In the genomic region with DNA sequence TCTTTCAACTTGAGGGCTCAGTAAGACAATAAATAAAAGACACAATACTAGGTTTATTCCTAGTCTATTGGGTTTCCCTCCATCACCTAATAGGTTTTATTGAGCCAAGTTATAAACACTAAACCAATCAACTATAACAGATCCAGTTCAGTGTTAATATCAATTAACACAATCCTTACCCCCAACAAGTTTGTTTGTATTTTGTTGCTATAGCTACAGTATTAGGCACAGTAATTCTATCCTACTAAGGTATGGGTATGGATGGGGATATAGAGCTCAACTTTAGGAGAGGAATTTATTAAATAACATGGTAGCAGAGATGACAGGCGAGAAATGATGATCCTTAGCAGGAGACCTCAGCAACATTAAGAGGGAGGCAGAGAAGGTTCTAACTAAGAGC, we compare ENCODE assay signal across 14 cellular contexts. TPM values are rescaled to one million over a fixed set of nuclear protein-coding genes. Genes with fewer than 3 reads are reported as not detected.
A peak's percentile ranks its signal among the peaks of the same experiment; 100 is the strongest.
DNase-seq lines count a peak whose midpoint lies in the region; ATAC-seq and TF ChIP-seq lines count a peak whose summit lies in the region.
"Had no signal": no experiment of that assay in that cellular context is flagged by ENCODE, and none has a peak within 500 bp of the region (broad histone marks: within the 10 kb centered on the region; RNA-seq: fewer than 3 reads in every experiment).

No MANE protein-coding gene starts in this region.

- peak overlapping the region; percentile 69 to 90 (median 74) for H3K4me3 Mint-ChIP-seq in CD4-positive, CD25-positive, alpha-beta regulatory T cell
- H3K4me3 Mint-ChIP-seq in activated naive CD8-positive, alpha-beta T cell treated with anti-CD3 and anti-CD28 coated beads, Interleukin-2, amount 10 ng/mL, durations not matched to agents 7 days and 5 days, result peak overlapping the region; percentile 29
- peak overlapping the region; percentile 38 to 87 (median 68) for H3K4me3 Mint-ChIP-seq in naive B cell
- H3K4me3 Mint-ChIP-seq: activated naive CD4-positive, alpha-beta T cell treated with anti-CD3 and anti-CD28 coated beads for 36 hours had no signal

- H3K36me3 Mint-ChIP-seq in CD4-positive, CD25-positive, alpha-beta regulatory T cell, result peaks cover 25% of the 10 kb centered on the region
- H3K36me3 Mint-ChIP-seq in activated naive CD8-positive, alpha-beta T cell treated with anti-CD3 and anti-CD28 coated beads, Interleukin-2, amount 10 ng/mL, durations not matched to agents 7 days and 5 days, result peaks cover 33% of the 10 kb centered on the region
- peaks cover 0 to 8% of the 10 kb centered on the region in 2 donors for H3K36me3 Mint-ChIP-seq in naive B cell

- POLR2A ChIA-PET in HEK293 (lab: Yijun Ruan, JAX), result no interaction called here
- POLR2A ChIA-PET in activated naive CD8-positive, alpha-beta T cell treated with anti-CD3 and anti-CD28 coated beads, Interleukin-2, amount 10 ng/mL, durations not matched to agents 7 days and 5 days (lab: Charles Lee), result interaction anchor here (1.1 to 1.4 kb wide), 2 partner anchors 13 to 16 kb away, joined by 3 to 8 read pairs; a partner anchor contains a TSS

- H3K9me3 ChIP-seq in CD4-positive, CD25-positive, alpha-beta regulatory T cell (ENCODE audit: control insufficient read depth in 2 of 2, low read length in 2 of 2), result no peaks in the 10 kb centered on the region
- H3K9me3 ChIP-seq in HEK293 (ENCODE audit: control insufficient read depth, insufficient read depth, low read depth, low read length) (no peaks in the 10 kb centered on the region), body of pancreas (no peaks in the 10 kb centered on the region)

- ATAC-seq in CD4-positive, CD25-positive, alpha-beta regulatory T cell (ENCODE audit: low read depth in 2 of 2), result no peak
- ATAC-seq in activated naive CD8-positive, alpha-beta T cell treated with anti-CD3 and anti-CD28 coated beads, Interleukin-2, amount 10 ng/mL, durations not matched to agents 7 days and 5 days (ENCODE audit: low read depth), result no peak
- ATAC-seq in naive B cell (ENCODE audit: low read depth in 2 of 2), result no peak
- ATAC-seq in HG03139 (IDR thresholded peaks at IDR 0.05; ENCODE audit: unreplicated experiment), result no peak
- ATAC-seq in GM21423 (IDR thresholded peaks at IDR 0.05; ENCODE audit: unreplicated experiment), result no peak
- no peak for ATAC-seq in body of pancreas
- ATAC-seq: right cardiac atrium had no signal

- TF ChIP-seq POLR2A in body of pancreas (IDR thresholded peaks at IDR 0.05), result no peak

- DNase-seq in CD4-positive, CD25-positive, alpha-beta regulatory T cell, result no peak
- no peak for DNase-seq in activated naive CD8-positive, alpha-beta T cell treated with anti-CD3 and anti-CD28 coated beads, Interleukin-2, amount 10 ng/mL, durations not matched to agents 7 days and 5 days
- DNase-seq in naive B cell (no peak), pons (ENCODE audit: low spot score) (no peak), body of pancreas (no peak)
- DNase-seq: activated naive CD4-positive, alpha-beta T cell treated with anti-CD3 and anti-CD28 coated beads for 36 hours; dermis blood vessel endothelial cell; DMS153; NCI-H2029 treated with DMSO at 0.1 percent for 48 hours; right cardiac atrium; SHP77 had no signal

- CTCF ChIA-PET in HEK293 (lab: Yijun Ruan, JAX), result no interaction called here

- no peak for TF ChIP-seq CTCF in HEK293 (tag by site-specific recombination; IDR thresholded peaks at IDR 0.05)
- no peak for TF ChIP-seq CTCF in body of pancreas (IDR thresholded peaks at IDR 0.05)

- peak overlapping the region; percentile 55 for H3K4me3 ChIP-seq in CD4-positive, CD25-positive, alpha-beta regulatory T cell (ENCODE audit: low read depth, low read length)
- H3K4me3 ChIP-seq in HEK293 (ENCODE audit: low read depth, low read length) (no peak overlapping the region), body of pancreas (no peak overlapping the region)

- peak overlapping the region; percentile 29 to 77 (median 73) for H3K27ac Mint-ChIP-seq in CD4-positive, CD25-positive, alpha-beta regulatory T cell
- peak overlapping the region; percentile 3 for H3K27ac Mint-ChIP-seq in activated naive CD8-positive, alpha-beta T cell treated with anti-CD3 and anti-CD28 coated beads, Interleukin-2, amount 10 ng/mL, durations not matched to agents 7 days and 5 days
- peak overlapping the region; percentile 72 to 99 (median 97) for H3K27ac Mint-ChIP-seq in naive B cell

- intact Hi-C loops in body of pancreas (cut with DNase I), result no loop called here

- WGBS in body of pancreas, 2 donors, result 94 to 100% methylated on average over 1 of the region's 1 CpG

- peaks cover 53 to 89% (median 70%) of the 10 kb centered on the region in 4 donors for H3K4me1 Mint-ChIP-seq in CD4-positive, CD25-positive, alpha-beta regulatory T cell
- H3K4me1 Mint-ChIP-seq in activated naive CD8-positive, alpha-beta T cell treated with anti-CD3 and anti-CD28 coated beads, Interleukin-2, amount 10 ng/mL, durations not matched to agents 7 days and 5 days, result peaks cover 58% of the 10 kb centered on the region
- peaks cover 52 to 93% (median 81%) of the 10 kb centered on the region in 3 donors for H3K4me1 Mint-ChIP-seq in naive B cell

- H3K4me1 ChIP-seq in CD4-positive, CD25-positive, alpha-beta regulatory T cell (ENCODE audit: control insufficient read depth, insufficient read depth, low read length, poor library complexity, severe bottlenecking), result peaks cover 78% of the 10 kb centered on the region
- H3K4me1 ChIP-seq in HEK293 (ENCODE audit: control insufficient read depth, insufficient read depth, low read length), result peaks cover 36% of the 10 kb centered on the region
- H3K4me1 ChIP-seq in body of pancreas, result peaks cover 83% of the 10 kb centered on the region

- peaks cover 19% of the 10 kb centered on the region for H3K36me3 ChIP-seq in CD4-positive, CD25-positive, alpha-beta regulatory T cell (ENCODE audit: control insufficient read depth, insufficient read depth, low read length)
- H3K36me3 ChIP-seq in HEK293 (ENCODE audit: control insufficient read depth in 2 of 2, insufficient read depth in 1 of 2, low read length in 2 of 2) (peaks cover 3 to 11% of the 10 kb centered on the region in 2 experiments; a peak in 2 of 3 replicates), body of pancreas (replicated peaks in 1 of 2; ENCODE audit: insufficient read depth in 1 of 2, low read depth in 2 of 2) (no peaks in the 10 kb centered on the region)

- no peaks in the 10 kb centered on the region for H3K27me3 ChIP-seq in CD4-positive, CD25-positive, alpha-beta regulatory T cell (ENCODE audit: control insufficient read depth, insufficient read depth, low read length)
- no peaks in the 10 kb centered on the region for H3K27me3 ChIP-seq in body of pancreas

- no peaks in the 10 kb centered on the region for H3K27me3 Mint-ChIP-seq in CD4-positive, CD25-positive, alpha-beta regulatory T cell
- no peaks in the 10 kb centered on the region for H3K27me3 Mint-ChIP-seq in activated naive CD8-positive, alpha-beta T cell treated with anti-CD3 and anti-CD28 coated beads, Interleukin-2, amount 10 ng/mL, durations not matched to agents 7 days and 5 days
- no peaks in the 10 kb centered on the region for H3K27me3 Mint-ChIP-seq in naive B cell

- peak overlapping the region; percentile 38 for H3K27ac ChIP-seq in CD4-positive, CD25-positive, alpha-beta regulatory T cell (ENCODE audit: insufficient read depth, low read length, poor library complexity, severe bottlenecking)
- H3K27ac ChIP-seq in HEK293 (ENCODE audit: extremely low read depth, low read depth, low read length) (no peak overlapping the region), body of pancreas (peak overlapping the region in 1 of 4 donors; percentile 27)

- H3K9me3 Mint-ChIP-seq in CD4-positive, CD25-positive, alpha-beta regulatory T cell, result no peaks in the 10 kb centered on the region
- no peaks in the 10 kb centered on the region for H3K9me3 Mint-ChIP-seq in activated naive CD8-positive, alpha-beta T cell treated with anti-CD3 and anti-CD28 coated beads, Interleukin-2, amount 10 ng/mL, durations not matched to agents 7 days and 5 days
- H3K9me3 Mint-ChIP-seq in naive B cell, result no peaks in the 10 kb centered on the region
- H3K9me3 Mint-ChIP-seq: activated naive CD4-positive, alpha-beta T cell treated with anti-CD3 and anti-CD28 coated beads for 36 hours had no signal

TF ChIP-seq in HEK293, 187 proteins besides CTCF, POLR2A, EP300 and RAD21:
- TF ChIP-seq TRIM28 (IDR thresholded peaks at IDR 0.05; ENCODE audit: borderline replicate concordance, low read length) (no peak), SP7 (tag by site-specific recombination; IDR thresholded peaks at IDR 0.05) (peak; percentile 64), ZNF626 (tag by site-specific recombination; IDR thresholded peaks at IDR 0.05) (no peak)
- TF ChIP-seq, protein P1, sequence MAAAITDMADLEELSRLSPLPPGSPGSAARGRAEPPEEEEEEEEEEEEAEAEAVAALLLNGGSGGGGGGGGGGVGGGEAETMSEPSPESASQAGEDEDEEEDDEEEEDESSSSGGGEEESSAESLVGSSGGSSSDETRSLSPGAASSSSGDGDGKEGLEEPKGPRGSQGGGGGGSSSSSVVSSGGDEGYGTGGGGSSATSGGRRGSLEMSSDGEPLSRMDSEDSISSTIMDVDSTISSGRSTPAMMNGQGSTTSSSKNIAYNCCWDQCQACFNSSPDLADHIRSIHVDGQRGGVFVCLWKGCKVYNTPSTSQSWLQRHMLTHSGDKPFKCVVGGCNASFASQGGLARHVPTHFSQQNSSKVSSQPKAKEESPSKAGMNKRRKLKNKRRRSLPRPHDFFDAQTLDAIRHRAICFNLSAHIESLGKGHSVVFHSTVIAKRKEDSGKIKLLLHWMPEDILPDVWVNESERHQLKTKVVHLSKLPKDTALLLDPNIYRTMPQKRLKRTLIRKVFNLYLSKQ (tag by site-specific recombination; IDR thresholded peaks at IDR 0.05; ENCODE audit: borderline replicate concordance), result no peak
TF ChIP-seq in HEK293: peak in this region for 1.

RNA-seq across cellular contexts. Expression of a gene that starts 13.3 kb away (rescaled TPM):
- 239 TPM for total RNA-seq in CD4-positive, CD25-positive, alpha-beta regulatory T cell
- polyA plus RNA-seq in CD4-positive, CD25-positive, alpha-beta regulatory T cell, result 100 to 1,000 TPM in 2 of 4 donors, 10 to 100 TPM in 2; 94.9 to 108 (median 101) TPM
- 100 to 1,000 TPM; 138 to 142 TPM for total RNA-seq in activated naive CD8-positive, alpha-beta T cell treated with anti-CD3 and anti-CD28 coated beads, Interleukin-2, amount 10 ng/mL, durations not matched to agents 7 days and 5 days
- polyA plus RNA-seq in naive B cell (ENCODE audit: low read depth in 6 of 6), result 100 to 1,000 TPM; 101 to 213 (median 115) TPM
- total RNA-seq in body of pancreas, result 10 to 100 TPM; 47.2 to 71.5 TPM

Comparison
In these comparisons a context has a peak if more than half of its experiments do, and no peak if none do; other contexts are left out.
1. H3K27ac Mint-ChIP-seq: peak in every context shown above with its lines; median percentile 97 in naive B cell; 73 in CD4-positive, CD25-positive, alpha-beta regulatory T cell; 3 in activated naive CD8-positive, alpha-beta T cell treated with anti-CD3 and anti-CD28 coated beads, Interleukin-2, amount 10 ng/mL, durations not matched to agents 7 days and 5 days.